11 cellular contexts compared by ENCODE assay signal in the genomic region with DNA sequence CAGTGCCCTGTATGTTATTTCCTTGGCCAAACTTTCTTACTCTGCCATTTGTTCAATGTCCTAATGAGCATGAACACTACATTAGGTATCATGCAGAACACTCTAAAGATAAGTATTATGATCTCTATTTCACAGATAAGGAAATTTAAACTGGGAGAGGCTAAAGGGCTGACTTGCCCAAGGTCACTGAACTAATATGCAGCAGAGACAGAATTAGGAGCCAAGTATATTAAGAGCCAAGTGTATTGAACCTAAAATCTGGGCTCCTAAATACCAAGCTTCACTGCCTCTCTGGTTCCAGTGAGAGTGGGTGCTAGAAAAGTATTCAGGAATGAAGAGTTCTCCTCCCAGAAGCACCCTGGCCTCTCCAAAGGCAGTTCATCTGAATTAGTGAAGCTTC.
"Had no signal": no experiment of that assay in that cellular context is flagged by ENCODE, and none has a peak within 500 bp of the region (broad histone marks: within the 10 kb centered on the region; RNA-seq: fewer than 3 reads in every experiment).

No MANE protein-coding gene starts in this region.

- H3K4me2 ChIP-seq: GM23338 had no signal

- H2AFZ ChIP-seq: GM23248, GM23338 had no signal

- H3K4me3 ChIP-seq: GM23248, GM23338, HAP-1 had no signal

- DNase-seq: GM23248, GOT3, H7, H9, HCEC 1CT, HFFc6 had no signal

- H3K27ac Mint-ChIP-seq: GM23338, H9, HFFc6 had no signal

- H3K9me3 Mint-ChIP-seq: GM23338, H9, HFFc6 had no signal

- H3K9me3 ChIP-seq: HAP-1 had no signal

- H3K36me3 ChIP-seq: HAP-1 had no signal

- ATAC-seq: GM23338, HCT116 had no signal

- H3K9ac ChIP-seq: GM23248 had no signal

- FAIRE-seq: H1, H54 had no signal

- H3K4me1 ChIP-seq: HAP-1 had no signal

- H3K4me3 Mint-ChIP-seq: GM23338, H9, HFFc6 had no signal

- H3K27ac ChIP-seq: GM23248 had no signal

- H3K4me1 Mint-ChIP-seq: GM23338, H9 had no signal
